ENCODE assay signal across 8 cellular contexts in the genomic region with DNA sequence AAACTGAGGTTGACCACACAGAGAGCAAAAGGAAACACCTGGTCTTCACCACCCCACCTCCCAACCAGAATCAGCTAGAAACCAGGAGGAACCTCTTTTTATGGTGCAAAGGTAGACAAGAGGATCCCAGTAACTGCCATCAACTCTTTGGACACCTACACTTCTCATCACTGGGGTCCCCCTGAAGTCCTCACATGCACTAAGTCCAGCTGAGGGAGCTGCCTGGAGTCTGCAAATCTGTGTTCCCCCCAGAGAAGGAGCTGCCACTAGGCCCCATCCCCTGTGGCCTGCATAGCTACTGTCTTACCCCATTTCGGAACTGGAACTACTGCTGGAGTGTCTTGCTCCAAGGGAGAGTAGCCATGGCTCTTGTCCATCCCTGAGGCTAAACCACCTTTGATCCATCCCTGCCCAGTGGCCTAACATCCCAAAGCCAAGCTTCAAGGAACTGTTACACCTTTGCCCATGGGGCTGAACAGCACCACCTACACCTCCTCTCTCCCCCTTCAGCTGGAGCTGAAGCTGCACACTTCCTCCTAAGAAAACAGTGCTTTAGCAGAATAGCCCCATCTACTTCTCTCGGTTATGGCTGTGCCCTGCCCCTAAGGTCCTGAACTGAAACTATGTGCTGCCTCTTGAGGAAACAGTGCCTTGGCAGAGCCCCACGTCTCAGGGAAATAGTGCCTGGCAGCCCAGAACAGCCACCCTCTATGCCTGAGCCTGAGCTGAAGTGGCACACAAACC.
A peak's percentile ranks its signal among the peaks of the same experiment; 100 is the strongest.
DNase-seq lines count a peak whose midpoint lies in the region; ATAC-seq, FAIRE-seq and TF ChIP-seq lines count a peak whose summit lies in the region.

No MANE protein-coding gene starts in this region.

- intact Hi-C loops in activated T-helper 2 cell treated with anti-CD3 and anti-CD28 coated beads, Interferon-gamma antibody, Interleukin-2, Interleukin-4, amounts not matched to agents 10 μg/mL and 5 μg/mL and 100 μg/mL, durations not matched to agents 14 hours and 24 hours and 36 hours (cut with micrococcal nuclease), result no loop called here

- H3K9me3 ChIP-seq in DOHH2 (ENCODE audit: control insufficient read depth, insufficient read depth, low read length) (peaks cover 15% of the 10 kb centered on the region), osteoblast (ENCODE audit: low read depth, low read length) (no peaks in the 10 kb centered on the region)

- no peak for FAIRE-seq in RCC 7860 (lab: Jason Lieb, UNC)

- peak; percentile 22 for TF ChIP-seq CTCF in DOHH2 (IDR thresholded peaks at IDR 0.05; ENCODE audit: low read depth, low read length, poor library complexity, severe bottlenecking)
- no peak for TF ChIP-seq CTCF in osteoblast (IDR thresholded peaks at IDR 0.05; ENCODE audit: extremely low read depth, low read depth, low read length)

- H3K9me2 ChIP-seq in DOHH2 (replicated peaks; ENCODE audit: control insufficient read depth, low read length), result no peaks in the 10 kb centered on the region

- H4K20me1 ChIP-seq in DOHH2 (ENCODE audit: control insufficient read depth, insufficient read depth, low read depth, low read length) (no peaks in the 10 kb centered on the region), osteoblast (ENCODE audit: insufficient read depth, low read length) (no peaks in the 10 kb centered on the region)

- H3K36me3 ChIP-seq in DOHH2 (ENCODE audit: control insufficient read depth, low read length), result peaks cover 14% of the 10 kb centered on the region
- H3K36me3 ChIP-seq in H7 (replicated peaks; ENCODE audit: control insufficient read depth, insufficient read depth, low read length), result no peaks in the 10 kb centered on the region
- no peaks in the 10 kb centered on the region for H3K36me3 ChIP-seq in osteoblast (ENCODE audit: insufficient read depth, low read length)

- peaks cover 28% of the 10 kb centered on the region for H3K9me3 Mint-ChIP-seq in activated T-helper 2 cell treated with anti-CD3 and anti-CD28 coated beads, Interferon-gamma antibody, Interleukin-2, Interleukin-4, amounts not matched to agents 10 μg/mL and 5 μg/mL and 100 μg/mL, durations not matched to agents 14 hours and 24 hours and 36 hours

- no peak overlapping the region for H2AFZ ChIP-seq in osteoblast (ENCODE audit: low read length)

- DNase-seq in activated T-helper 2 cell treated with anti-CD3 and anti-CD28 coated beads, Interferon-gamma antibody, Interleukin-2, Interleukin-4, amounts not matched to agents 10 μg/mL and 5 μg/mL and 100 μg/mL, durations not matched to agents 14 hours and 24 hours and 36 hours (ENCODE audit: low spot score), result peak; percentile 47
- DNase-seq in RCC 7860 (ENCODE audit: low spot score) (no peak), H7 (no peak), cerebellar nuclear complex (lab: John Stamatoyannopoulos, UW) (no peak), osteoblast (ENCODE audit: insufficient read length, low spot score, missing footprints) (no peak)

- peak overlapping the region; percentile 67 for H3K4me3 ChIP-seq in DOHH2 (ENCODE audit: low read length)
- H3K4me3 ChIP-seq in H7 (ENCODE audit: insufficient read depth, low read depth, low read length), result no peak overlapping the region
- no peak overlapping the region for H3K4me3 ChIP-seq in osteoblast (ENCODE audit: insufficient read depth, low read length)

- H3K36me3 Mint-ChIP-seq in activated T-helper 2 cell treated with anti-CD3 and anti-CD28 coated beads, Interferon-gamma antibody, Interleukin-2, Interleukin-4, amounts not matched to agents 10 μg/mL and 5 μg/mL and 100 μg/mL, durations not matched to agents 14 hours and 24 hours and 36 hours (ENCODE audit: low read depth), result peaks cover 16% of the 10 kb centered on the region

- peaks cover 19% of the 10 kb centered on the region for H3K27me3 Mint-ChIP-seq in activated T-helper 2 cell treated with anti-CD3 and anti-CD28 coated beads, Interferon-gamma antibody, Interleukin-2, Interleukin-4, amounts not matched to agents 10 μg/mL and 5 μg/mL and 100 μg/mL, durations not matched to agents 14 hours and 24 hours and 36 hours (ENCODE audit: low read depth)

- H3K4me3 Mint-ChIP-seq in activated T-helper 2 cell treated with anti-CD3 and anti-CD28 coated beads, Interferon-gamma antibody, Interleukin-2, Interleukin-4, amounts not matched to agents 10 μg/mL and 5 μg/mL and 100 μg/mL, durations not matched to agents 14 hours and 24 hours and 36 hours (ENCODE audit: low read depth), result peak overlapping the region; percentile 28

- H3K27ac Mint-ChIP-seq in activated T-helper 2 cell treated with anti-CD3 and anti-CD28 coated beads, Interferon-gamma antibody, Interleukin-2, Interleukin-4, amounts not matched to agents 10 μg/mL and 5 μg/mL and 100 μg/mL, durations not matched to agents 14 hours and 24 hours and 36 hours, result peak overlapping the region; percentile 31

- H3F3A ChIP-seq in DOHH2 (ENCODE audit: control insufficient read depth, insufficient read depth), result peaks cover 6% of the 10 kb centered on the region

- H3K4me1 Mint-ChIP-seq in activated T-helper 2 cell treated with anti-CD3 and anti-CD28 coated beads, Interferon-gamma antibody, Interleukin-2, Interleukin-4, amounts not matched to agents 10 μg/mL and 5 μg/mL and 100 μg/mL, durations not matched to agents 14 hours and 24 hours and 36 hours (ENCODE audit: low read depth), result peaks cover 38% of the 10 kb centered on the region

- H3K79me2 ChIP-seq in DOHH2 (ENCODE audit: control insufficient read depth, low read length) (no peaks in the 10 kb centered on the region), osteoblast (ENCODE audit: insufficient read depth, low read length) (no peaks in the 10 kb centered on the region)

- H3K4me1 ChIP-seq in DOHH2 (ENCODE audit: control insufficient read depth, low read length) (peaks cover 58% of the 10 kb centered on the region), osteoblast (ENCODE audit: insufficient read depth, low read length) (no peaks in the 10 kb centered on the region)

- H3K4me2 ChIP-seq in DOHH2 (ENCODE audit: low read length) (peak overlapping the region; percentile 93), osteoblast (ENCODE audit: insufficient read depth, low read length) (no peak overlapping the region)

- no peaks in the 10 kb centered on the region for H3K27me3 ChIP-seq in DOHH2 (ENCODE audit: control insufficient read depth, low read length)
- H3K27me3 ChIP-seq in H7 (ENCODE audit: control insufficient read depth, insufficient read depth, low read length), result no peaks in the 10 kb centered on the region; the same call in 1 of the 2 replicates
- H3K27me3 ChIP-seq in osteoblast (ENCODE audit: insufficient read depth, low read length), result no peaks in the 10 kb centered on the region

- ATAC-seq in GM19372 (IDR thresholded peaks at IDR 0.05; ENCODE audit: low read depth, unreplicated experiment) (peak; percentile 71), HG03354 (IDR thresholded peaks at IDR 0.05; ENCODE audit: poor library complexity, severe bottlenecking, unreplicated experiment) (peak; percentile 88)

- peak overlapping the region; percentile 90 for H3K27ac ChIP-seq in DOHH2 (ENCODE audit: low read depth, low read length)
- no peak overlapping the region for H3K27ac ChIP-seq in osteoblast (ENCODE audit: low read depth, low read length)
